ENCODE assay signal across 8 cellular contexts in the genomic region with DNA sequence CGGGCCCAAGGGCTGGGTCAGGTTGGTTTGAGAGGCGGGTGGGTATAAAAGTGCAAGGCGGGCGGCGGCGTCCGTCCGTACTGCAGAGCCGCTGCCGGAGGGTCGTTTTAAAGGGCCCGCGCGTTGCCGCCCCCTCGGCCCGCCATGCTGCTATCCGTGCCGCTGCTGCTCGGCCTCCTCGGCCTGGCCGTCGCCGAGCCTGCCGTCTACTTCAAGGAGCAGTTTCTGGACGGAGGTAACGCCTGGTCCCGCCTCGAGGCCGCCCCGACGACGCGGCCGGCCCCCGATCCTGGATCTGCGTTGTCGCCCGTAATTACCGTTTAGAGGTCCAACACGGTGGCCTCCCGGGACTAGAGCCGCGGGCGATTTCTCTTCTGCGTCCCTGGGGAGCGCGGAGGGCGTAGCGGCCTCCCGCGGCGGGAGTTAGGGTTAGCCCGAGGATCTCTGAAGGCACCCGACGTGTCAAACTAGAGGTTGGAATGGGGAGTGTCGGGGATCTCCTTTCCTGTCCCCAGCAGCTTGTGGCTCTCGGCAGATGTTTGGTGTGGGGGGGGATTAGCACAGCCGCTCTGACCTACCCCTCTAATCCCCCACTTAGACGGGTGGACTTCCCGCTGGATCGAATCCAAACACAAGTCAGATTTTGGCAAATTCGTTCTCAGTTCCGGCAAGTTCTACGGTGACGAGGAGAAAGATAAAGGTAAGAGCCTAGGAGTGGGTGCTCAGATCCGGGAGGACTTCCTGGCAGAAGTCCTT. TPM values are rescaled to one million over a fixed set of nuclear protein-coding genes. Genes with fewer than 3 reads are reported as not detected.
DNase-seq lines count a peak whose midpoint lies in the region; ATAC-seq and TF ChIP-seq lines count a peak whose summit lies in the region.

A gene (plus strand): TSS at position 74 of the 756 bp plus-strand sequence. CDS start 71 bp downstream, at position 145.

- peak; percentile 100 for TF ChIP-seq POLR2A in body of pancreas (IDR thresholded peaks at IDR 0.05)

- peaks cover 59% of the 10 kb centered on the region for H3K4me1 ChIP-seq in body of pancreas
- H3K4me1 ChIP-seq in iPS-20b (ENCODE audit: insufficient read depth, low read length), result peaks cover 9% of the 10 kb centered on the region; the same call in 1 of the 2 replicates

- H3K27me3 ChIP-seq in body of pancreas (no peaks in the 10 kb centered on the region), iPS-20b (ENCODE audit: insufficient read depth, low read length) (no peaks in the 10 kb centered on the region)

- H3K36me3 ChIP-seq in body of pancreas (replicated peaks in 1 of 2; ENCODE audit: insufficient read depth in 1 of 2, low read depth in 2 of 2), result peaks cover 8 to 11% of the 10 kb centered on the region in 2 donors
- peaks cover 51% of the 10 kb centered on the region for H3K36me3 ChIP-seq in iPS-20b (ENCODE audit: insufficient read depth, low read depth, low read length)

- 0 to 1% methylated on average over 30 to 50 of the region's 67 CpGs for WGBS in body of pancreas, 2 donors

- ATAC-seq in GM21367 (IDR thresholded peaks at IDR 0.05; ENCODE audit: unreplicated experiment) (peak; percentile 2), body of pancreas (peak; percentile 22)

- H3K27ac ChIP-seq in C4-2B (peak within 1 kb of the TSS; percentile 95), body of pancreas (peak within 1 kb of the TSS; percentile 79 to 95 (median 88)), iPS-20b (ENCODE audit: low read length) (peak within 1 kb of the TSS; percentile 91)

- intact Hi-C loops in body of pancreas (cut with DNase I), result no loop called here

- peak within 1 kb of the TSS; percentile 98 for H3K9ac ChIP-seq in iPS-20b (ENCODE audit: low read depth, low read length)

- H3K9me3 ChIP-seq in body of pancreas (no peaks in the 10 kb centered on the region), iPS-20b (ENCODE audit: insufficient read depth, low read depth, low read length) (no peaks in the 10 kb centered on the region)

- TF ChIP-seq CTCF in C4-2B (conservative IDR thresholded peaks at IDR 0.05) (no peak), body of pancreas (IDR thresholded peaks at IDR 0.05) (peak in 4 of 7 experiments; percentile 18 to 48 (median 37)), GM20000 (IDR thresholded peaks at IDR 0.05; ENCODE audit: extremely low read depth, missing control alignments) (no peak)

- DNase-seq in NCI-H82 treated with DMSO at 0.1 percent for 48 hours (lab: John Stamatoyannopoulos, UW; ENCODE audit: unreplicated experiment) (peak; percentile 58), body of pancreas (peak; percentile 35 to 52 (median 46)), GM20000 (ENCODE audit: low spot score) (no peak), activated gamma-delta T cell treated with Interleukin-2 at 50 U/mL for 16 hours (no peak)
- peak; percentile 43 for DNase-seq in stimulated activated CD8-positive, alpha-beta memory T cell treated with anti-CD3 and anti-CD28 coated beads, Interleukin-4, amount 100 ng/mL, for 48 hours

- H3K4me3 ChIP-seq in body of pancreas (peak within 1 kb of the TSS; percentile 84 to 99), iPS-20b (ENCODE audit: low read length) (peak within 1 kb of the TSS; percentile 100)

RNA-seq across cellular contexts. Expression of the gene that starts here (rescaled TPM):
- total RNA-seq in body of pancreas, result 100 to 1,000 TPM; 298 to 388 TPM

Comparison
In these comparisons a context has a peak if more than half of its experiments do, and no peak if none do; other contexts are left out.
1. CTCF ChIP-seq: peak in body of pancreas (4 of 7); none in C4-2B (single experiment) and GM20000 (single experiment).
2. DNase-seq: peak in NCI-H82 treated with DMSO at 0.1 percent for 48 hours (single experiment), body of pancreas (4 of 4) and stimulated activated CD8-positive, alpha-beta memory T cell treated with anti-CD3 and anti-CD28 coated beads, Interleukin-4, amount 100 ng/mL, for 48 hours (single experiment); none in GM20000 (single experiment) and activated gamma-delta T cell treated with Interleukin-2 at 50 U/mL for 16 hours (single experiment).
3. Peak in every context shown above with its lines, with median percentiles within 50 percentile points of each other: H3K27ac ChIP-seq.